Comparison of ENCODE assay signal across 8 cellular contexts in genomic region chr12:110698171-110698902, GRCh38. TPM values are rescaled to one million over a fixed set of nuclear protein-coding genes. Genes with fewer than 3 reads are reported as not detected.
DNase-seq lines count a peak whose midpoint lies in the region; ATAC-seq and FAIRE-seq lines count a peak whose summit lies in the region.

No MANE protein-coding gene starts in this region.

- peak; percentile 68 for DNase-seq in NCI-H510A treated with DMSO at 0.1 percent for 48 hours (lab: John Stamatoyannopoulos, UW)
- peak; percentile 72 to 82 for DNase-seq in activated CD4-positive, alpha-beta T cell treated with anti-CD3 and anti-CD28 coated beads, Interleukin-2, amount 50 U/mL, for 48 hours
- peak; percentile 84 for DNase-seq in ecto neural progenitor cell (ENCODE audit: low spot score)
- peak; percentile 90 for DNase-seq in mesenteric fat pad (ENCODE audit: low spot score)
- DNase-seq in stimulated activated CD8-positive, alpha-beta memory T cell treated with anti-CD3 and anti-CD28 coated beads, Interleukin-15, amount 100 ng/mL, for 4 hours (ENCODE audit: low read depth in 2 of 2) = peak; percentile 35 to 47

- peak; percentile 69 for FAIRE-seq in A204.1 (lab: Jason Lieb, UNC)

- ATAC-seq in GM18499 (IDR thresholded peaks at IDR 0.05; ENCODE audit: insufficient read depth, unreplicated experiment) (peak; percentile 77), HG03060 (IDR thresholded peaks at IDR 0.05; ENCODE audit: low read depth, unreplicated experiment) (peak; percentile 76)

RNA-seq across cellular contexts. Expression of gene HVCN1, which starts 9.4 kb away (rescaled TPM):
- 4.2 TPM for total RNA-seq in mesenteric fat pad

RNA-seq across cellular contexts. Expression of gene PPP1CC, which starts 44.4 kb away (rescaled TPM):
- 101 TPM for total RNA-seq in mesenteric fat pad

Comparison
In these comparisons a context has a peak if more than half of its experiments do, and no peak if none do; other contexts are left out.
1. Peak in every context shown above with its lines: DNase-seq and ATAC-seq.